In the genomic region with DNA sequence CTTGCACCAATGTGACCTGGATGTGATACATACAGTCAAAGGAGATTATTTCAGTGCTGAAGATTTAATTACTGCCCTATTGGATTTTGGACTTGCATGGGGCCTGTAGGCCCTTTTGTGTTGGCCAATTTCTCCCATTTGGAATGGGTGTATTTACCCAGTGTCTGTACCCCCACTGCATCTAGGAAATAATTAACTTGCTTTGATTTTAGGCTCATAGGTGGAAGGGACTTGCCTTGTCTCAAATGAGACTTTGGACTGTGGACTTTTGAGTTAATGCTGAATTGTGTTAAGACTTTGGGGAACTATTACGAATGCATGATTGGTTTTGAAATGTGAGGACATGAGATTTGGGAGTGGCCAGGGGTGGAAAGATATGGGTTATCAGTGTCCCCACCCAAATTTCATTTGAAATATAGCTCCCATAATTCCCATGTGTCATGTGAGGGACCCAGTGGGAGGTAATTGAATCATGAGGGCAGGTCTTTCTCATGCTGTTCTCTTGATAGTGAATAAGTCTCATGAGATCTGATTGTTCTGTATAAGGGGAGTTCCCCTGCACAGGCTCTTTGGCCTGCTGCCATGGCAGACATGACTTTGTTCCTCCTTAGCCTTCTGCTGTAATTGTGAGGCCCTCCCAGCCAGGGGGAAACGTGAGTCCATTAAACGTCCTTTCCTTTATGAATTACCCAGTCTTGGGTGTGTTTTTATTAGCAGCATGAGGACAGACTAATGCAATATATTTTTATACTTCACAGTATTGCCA, we compare ENCODE assay signal across 29 cellular contexts.
"Had no signal": no experiment of that assay in that cellular context is flagged by ENCODE, and none has a peak within 500 bp of the region (broad histone marks: within the 10 kb centered on the region; RNA-seq: fewer than 3 reads in every experiment).

No MANE protein-coding gene starts in this region.

- H3K4me1 Mint-ChIP-seq: activated CD8-positive, alpha-beta memory T cell treated with anti-CD3 and anti-CD28 coated beads, Interleukin-2, amount 10 ng/mL, durations not matched to agents 7 days and 5 days; activated naive CD8-positive, alpha-beta T cell treated with anti-CD3 and anti-CD28 coated beads, Interleukin-2, amount 50 U/mL, for 24 hours; brain; central memory CD8-positive, alpha-beta T cell; IgD-negative memory B cell had no signal

- ATAC-seq: activated CD4-positive, CD25-positive, alpha-beta regulatory T cell treated with anti-CD3 and anti-CD28 coated beads, Interleukin-2, amount 50 U/mL, for 24 hours; activated CD8-positive, alpha-beta memory T cell treated with anti-CD3 and anti-CD28 coated beads, Interleukin-2, amount 10 ng/mL, durations not matched to agents 7 days and 5 days; activated naive CD4-positive, alpha-beta T cell treated with anti-CD3 and anti-CD28 coated beads, Interleukin-2, amount 50 U/mL, for 72 hours; activated naive CD8-positive, alpha-beta T cell treated with anti-CD3 and anti-CD28 coated beads, Interleukin-2, amount 50 U/mL, for 24 hours; Panc1 had no signal

- H3K27ac Mint-ChIP-seq: activated CD8-positive, alpha-beta memory T cell treated with anti-CD3 and anti-CD28 coated beads, Interleukin-2, amount 10 ng/mL, durations not matched to agents 7 days and 5 days; activated naive CD4-positive, alpha-beta T cell treated with anti-CD3 and anti-CD28 coated beads, Interleukin-2, amount 50 U/mL, for 72 hours; activated naive CD8-positive, alpha-beta T cell treated with anti-CD3 and anti-CD28 coated beads, Interleukin-2, amount 50 U/mL, for 24 hours; activated T-cell treated with anti-CD3 and anti-CD28 coated beads, Interleukin-2, amount 50 U/mL, for 24 hours; activated T-helper 1 cell treated with anti-CD3 and anti-CD28 coated beads, Interleukin-12 subunit alpha, Interleukin-12 subunit beta, Interleukin-2, Interleukin-4 antibody, amounts not matched to agents 30 ng/mL and 10 ng/mL and 1 ng/mL, durations not matched to agents 14 hours and 24 hours and 36 hours; brain; IgD-negative memory B cell had no signal

- H3K27me3 Mint-ChIP-seq: activated CD8-positive, alpha-beta memory T cell treated with anti-CD3 and anti-CD28 coated beads, Interleukin-2, amount 10 ng/mL, durations not matched to agents 7 days and 5 days; activated naive CD8-positive, alpha-beta T cell treated with anti-CD3 and anti-CD28 coated beads, Interleukin-2, amount 50 U/mL, for 24 hours; brain; central memory CD8-positive, alpha-beta T cell; IgD-negative memory B cell had no signal

- H3K36me3 Mint-ChIP-seq: activated CD8-positive, alpha-beta memory T cell treated with anti-CD3 and anti-CD28 coated beads, Interleukin-2, amount 10 ng/mL, durations not matched to agents 7 days and 5 days; activated naive CD4-positive, alpha-beta T cell treated with anti-CD3 and anti-CD28 coated beads, Interleukin-2, amount 50 U/mL, for 72 hours; brain; IgD-negative memory B cell had no signal

- H3K36me3 ChIP-seq: ascending aorta, SJCRH30 had no signal

- DNase-seq: activated CD4-positive, alpha-beta T cell treated with anti-CD3 and anti-CD28 coated beads for 4 hours; activated CD4-positive, alpha-beta T cell treated with anti-CD3 and anti-CD28 coated beads, Interleukin-2, amount 50 U/mL, for 4 hours; activated CD8-positive, alpha-beta memory T cell treated with anti-CD3 and anti-CD28 coated beads, Interleukin-2, amount 10 ng/mL, durations not matched to agents 7 days and 5 days; activated effector memory CD4-positive, alpha-beta T cell treated with Interleukin-2 at 50 U/mL for 16 hours; activated naive CD4-positive, alpha-beta T cell treated with Interleukin-2 at 50 U/mL for 16 hours; activated naive CD8-positive, alpha-beta T cell treated with anti-CD3 and anti-CD28 coated beads, Interleukin-2, amount 50 U/mL, for 24 hours; activated T-cell treated with anti-CD3 and anti-CD28 coated beads, Interleukin-2, amount 50 U/mL, for 24 hours; amniotic stem cell; KG1; NCI-H1048; NCI-H146; NCI-H187 treated with DMSO at 0.1 percent for 48 hours; NCI-H2081 treated with DMSO at 0.1 percent for 48 hours; NCI-H2171 treated with DMSO at 0.1 percent for 48 hours; NCI-H226; NCI-H526 treated with DMSO at 0.1 percent for 48 hours; Right ventricle myocardium superior; SJCRH30; SK-N-SH; T-helper 1 cell had no signal

- H3K27ac ChIP-seq: ascending aorta, RWPE1, SJCRH30 had no signal

- H3K4me1 ChIP-seq: ascending aorta, SJCRH30 had no signal

- H3K9me3 ChIP-seq: SJCRH30, SK-N-SH had no signal

- H3K4me3 ChIP-seq: ascending aorta, SJCRH30 had no signal

- H3K4me2 ChIP-seq: SK-N-SH had no signal

- H3K9ac ChIP-seq: SK-N-SH had no signal

- H3K27me3 ChIP-seq: ascending aorta, SJCRH30 had no signal

- H3K4me3 Mint-ChIP-seq: activated CD8-positive, alpha-beta memory T cell treated with anti-CD3 and anti-CD28 coated beads, Interleukin-2, amount 10 ng/mL, durations not matched to agents 7 days and 5 days; activated naive CD8-positive, alpha-beta T cell treated with anti-CD3 and anti-CD28 coated beads, Interleukin-2, amount 50 U/mL, for 24 hours; activated T-cell treated with anti-CD3 and anti-CD28 coated beads, Interleukin-2, amount 50 U/mL, for 24 hours; activated T-helper 1 cell treated with anti-CD3 and anti-CD28 coated beads, Interleukin-12 subunit alpha, Interleukin-12 subunit beta, Interleukin-2, Interleukin-4 antibody, amounts not matched to agents 30 ng/mL and 10 ng/mL and 1 ng/mL, durations not matched to agents 14 hours and 24 hours and 36 hours; brain; central memory CD8-positive, alpha-beta T cell; IgD-negative memory B cell had no signal
